10 cellular contexts compared by ENCODE assay signal in the genomic region with DNA sequence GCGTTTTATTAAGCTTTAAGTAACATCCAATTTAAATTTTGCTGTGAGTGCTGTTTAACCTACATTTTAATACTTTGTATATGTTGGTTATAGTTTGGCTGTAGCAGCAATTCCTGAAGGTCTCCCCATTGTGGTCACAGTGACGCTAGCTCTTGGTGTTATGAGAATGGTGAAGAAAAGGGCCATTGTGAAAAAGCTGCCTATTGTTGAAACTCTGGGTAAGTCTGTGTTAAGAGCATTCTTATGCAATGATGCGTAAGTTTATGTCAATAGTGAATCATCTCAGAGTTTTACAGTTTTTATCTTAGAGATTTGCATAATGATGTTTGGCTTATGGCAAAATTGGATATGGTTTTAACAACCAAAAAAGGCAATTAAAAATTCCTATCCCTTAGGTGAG.
DNase-seq lines count a peak whose midpoint lies in the region; ATAC-seq lines count a peak whose summit lies in the region.
"Had no signal": no experiment of that assay in that cellular context is flagged by ENCODE, and none has a peak within 500 bp of the region (broad histone marks: within the 10 kb centered on the region; RNA-seq: fewer than 3 reads in every experiment).

No MANE protein-coding gene starts in this region.

- no peak for ATAC-seq in GM21381 (IDR thresholded peaks at IDR 0.05; ENCODE audit: unreplicated experiment)

- DNase-seq in ACHN (peak; percentile 24), HT-29 (ENCODE audit: low spot score) (peak; percentile 39), amniotic epithelial cell (ENCODE audit: low read depth) (peak; percentile 93), iPS-NIHi11 (ENCODE audit: low spot score) (peak; percentile 12), T-helper 2 cell (no peak), COR-L47 (lab: John Stamatoyannopoulos, UW) (no peak), NCI-H1105 treated with DMSO at 0.1 percent for 48 hours (lab: John Stamatoyannopoulos, UW) (no peak)
- DNase-seq: activated CD4-positive, alpha-beta T cell treated with anti-CD3 and anti-CD28 coated beads, Interleukin-2, amount 50 U/mL, for 4 hours; NCI-H774 had no signal

- in situ Hi-C loops in ACHN (cut with HindIII; ENCODE audit: low pct_ligation_motif_present, low pct_unique_long_range_greater_than_20kb, low sequenced_read_pairs): no loop called here

Comparison
In these comparisons a context has a peak if more than half of its experiments do, and no peak if none do; other contexts are left out.
1. DNase-seq: peak in ACHN (single experiment), HT-29 (single experiment), amniotic epithelial cell (single experiment) and iPS-NIHi11 (single experiment); none in T-helper 2 cell (0 of 5), COR-L47 (single experiment) and NCI-H1105 treated with DMSO at 0.1 percent for 48 hours (single experiment).